ENCODE assay signal across 10 cellular contexts in the genomic region with DNA sequence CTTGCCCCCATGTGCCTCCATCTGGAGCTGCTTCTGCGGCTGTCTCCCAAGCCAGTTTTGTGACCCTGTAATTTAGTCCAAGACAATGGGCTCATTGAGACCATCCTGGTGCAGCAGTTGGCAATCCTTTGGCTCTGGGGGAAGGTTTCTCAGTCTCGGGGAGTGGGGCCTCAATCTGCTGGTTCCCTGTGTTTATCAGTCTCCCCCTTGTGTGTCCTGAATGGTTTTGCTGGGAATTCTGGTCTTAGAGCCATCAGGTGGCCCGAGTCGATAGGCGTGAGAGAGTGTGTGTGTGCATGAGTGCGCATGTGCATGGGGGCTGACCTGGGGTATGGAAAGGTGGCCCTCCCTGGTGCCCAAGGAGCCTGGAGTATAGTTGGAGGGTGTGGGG.
DNase-seq lines count a peak whose midpoint lies in the region; ATAC-seq, FAIRE-seq and TF ChIP-seq lines count a peak whose summit lies in the region.
"Had no signal": no experiment of that assay in that cellular context is flagged by ENCODE, and none has a peak within 500 bp of the region (broad histone marks: within the 10 kb centered on the region; RNA-seq: fewer than 3 reads in every experiment).

No MANE protein-coding gene starts in this region.

- TF ChIP-seq POLR2A in breast epithelium (IDR thresholded peaks at IDR 0.05) = no peak

- H3K9ac ChIP-seq in muscle layer of colon (ENCODE audit: low read length) = peak overlapping the region; percentile 94

- H3K27me3 ChIP-seq in heart right ventricle = no peaks in the 10 kb centered on the region
- no peaks in the 10 kb centered on the region for H3K27me3 ChIP-seq in breast epithelium
- no peaks in the 10 kb centered on the region for H3K27me3 ChIP-seq in muscle layer of colon (ENCODE audit: control insufficient read depth in 1 of 2, insufficient read depth in 2 of 2, low read length in 2 of 2)

- FAIRE-seq in RCC 7860 (lab: Jason Lieb, UNC) = no peak

- H3K36me3 ChIP-seq in heart right ventricle (peaks cover 0 to 3% (median 0%) of the 10 kb centered on the region in 9 donors), breast epithelium (no peaks in the 10 kb centered on the region), muscle layer of colon (ENCODE audit: insufficient read depth, low read length) (no peaks in the 10 kb centered on the region), urinary bladder (ENCODE audit: insufficient read depth) (no peaks in the 10 kb centered on the region)

- H3K9me3 ChIP-seq in heart right ventricle = no peaks in the 10 kb centered on the region
- no peaks in the 10 kb centered on the region for H3K9me3 ChIP-seq in breast epithelium
- H3K9me3 ChIP-seq in muscle layer of colon (ENCODE audit: low read length) = no peaks in the 10 kb centered on the region

- H3K27ac ChIP-seq in heart right ventricle (peak overlapping the region in 8 of 10 donors; percentile 15 to 99 (median 97)), breast epithelium (peak overlapping the region; percentile 93 to 95), muscle layer of colon (ENCODE audit: low read depth, low read length) (peak overlapping the region; percentile 97), urinary bladder (ENCODE audit: low read depth) (peak overlapping the region; percentile 92)

- H3K4me3 ChIP-seq in heart right ventricle (peak overlapping the region in 7 of 10 donors; percentile 0 to 96 (median 91)), breast epithelium (peak overlapping the region; percentile 79 to 92 (median 87)), muscle layer of colon (ENCODE audit: low read depth in 1 of 2, low read length in 2 of 2) (peak overlapping the region; percentile 80 to 84), urinary bladder (ENCODE audit: low read depth, low read length) (no peak overlapping the region)

- DNase-seq in heart right ventricle (no peak), Right ventricle myocardium superior (no peak), breast epithelium (ENCODE audit: low spot score in 2 of 2) (no peak), RCC 7860 (ENCODE audit: low spot score) (no peak)
- DNase-seq in stimulated activated CD4-positive, alpha-beta T cell treated with anti-CD3 and anti-CD28 coated beads, Interleukin-1b, Interleukin-23, amount 100 ng/mL, for 48 hours = no peak
- DNase-seq: DMS79 treated with DMSO at 0.1 percent for 48 hours, GOT3 had no signal

- TF ChIP-seq CTCF in heart right ventricle (IDR thresholded peaks at IDR 0.05) = no peak
- no peak for TF ChIP-seq CTCF in breast epithelium (IDR thresholded peaks at IDR 0.05)

- peaks cover 66 to 88% (median 84%) of the 10 kb centered on the region in 9 donors for H3K4me1 ChIP-seq in heart right ventricle
- H3K4me1 ChIP-seq in breast epithelium = peaks cover 47 to 53% of the 10 kb centered on the region in 2 donors
- H3K4me1 ChIP-seq in muscle layer of colon (ENCODE audit: insufficient read depth, low read length) = peaks cover 78% of the 10 kb centered on the region
- H3K4me1 ChIP-seq in urinary bladder (ENCODE audit: insufficient read depth) = no peaks in the 10 kb centered on the region

- intact Hi-C loops in heart right ventricle (cut with DNase I) (loop anchor here in 4 of 10 donors (5.0 to 10.0 kb wide), 3 partner anchors 42 to 49 kb away; no protein-coding TSS in a partner anchor), Right ventricle myocardium superior (cut with DNase I) (loop anchor here (5.0 kb wide), 1 partner anchor 47 kb away; no protein-coding TSS in a partner anchor), breast epithelium (cut with DNase I; ENCODE audit: low total_unique reads) (no loop called here)

- ATAC-seq in heart right ventricle (no peak), Right ventricle myocardium superior (ENCODE audit: poor library complexity) (no peak), GM21619 (IDR thresholded peaks at IDR 0.05; ENCODE audit: unreplicated experiment) (no peak)

- WGBS in heart right ventricle, 2 donors = 77 to 81% methylated on average over 6 of the region's 6 CpGs
- whole genome bisulfite sequencing in urinary bladder = 44% methylated on average over 6 of the region's 6 CpGs
